ENCODE assay signal across 1 cellular context in the genomic region with DNA sequence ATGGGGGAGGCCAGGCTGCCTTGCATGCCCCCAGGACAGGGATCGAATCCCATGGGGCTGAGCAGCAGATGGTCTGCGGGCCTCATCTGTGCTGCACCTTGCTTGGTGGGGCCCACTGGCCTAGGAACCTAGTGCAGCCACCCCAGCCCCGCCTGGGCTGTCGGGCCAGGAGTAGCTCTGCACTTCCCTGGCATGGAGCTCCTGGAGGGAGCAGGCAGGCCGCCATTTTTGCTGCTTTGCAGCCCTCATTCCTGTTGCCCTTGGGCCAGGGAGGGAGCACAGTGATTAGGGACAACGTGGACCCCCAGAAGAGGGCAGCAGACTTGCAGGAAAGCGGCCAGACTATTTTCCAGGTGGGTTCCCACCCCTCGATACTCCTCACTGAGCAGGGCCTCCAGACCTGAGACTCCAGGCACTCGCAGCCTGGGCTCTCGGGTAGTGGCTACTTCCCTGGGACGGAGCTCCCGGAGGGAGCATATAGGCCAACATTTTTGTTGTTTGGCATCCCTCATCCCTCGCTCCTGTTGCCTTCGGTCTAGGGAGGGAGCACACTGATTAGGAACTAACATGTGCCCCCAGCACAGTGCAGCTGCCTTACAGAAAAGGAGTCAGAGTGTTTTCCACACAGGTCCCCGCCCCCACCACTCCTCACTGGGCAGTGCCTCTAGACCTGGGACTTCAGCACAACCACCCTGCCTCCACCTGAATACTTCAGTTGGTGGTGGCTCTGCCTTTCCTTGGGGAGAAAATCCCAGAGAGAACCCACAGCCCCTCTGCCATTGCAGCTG.
A peak's percentile ranks its signal among the peaks of the same experiment; 100 is the strongest.
TF ChIP-seq lines count a peak whose summit lies in the region.

No MANE protein-coding gene starts in this region.

TF ChIP-seq in HepG2, 621 proteins besides CTCF, POLR2A, EP300 and RAD21 (continued from another document and continues in another):
- TF ChIP-seq ZNF777 (CRISPR knock-in tag; IDR thresholded peaks at IDR 0.05) (no peak), ZNF484 (CRISPR knock-in tag; IDR thresholded peaks at IDR 0.05; ENCODE audit: borderline replicate concordance, low read depth) (0 out of 2 replicates have a peak, but pooled peaks have one; percentile 61), NONO (IDR thresholded peaks at IDR 0.05) (no peak), NONO (CRISPR knock-in tag; conservative IDR thresholded peaks at IDR 0.05) (0 out of 2 replicates have a peak, but pooled peaks have one; percentile 35), KDM5B (CRISPR knock-in tag; IDR thresholded peaks at IDR 0.05; ENCODE audit: borderline replicate concordance) (peak; percentile 66), ZC3H4 (CRISPR knock-in tag; IDR thresholded peaks at IDR 0.05; ENCODE audit: borderline replicate concordance) (no peak), ZNF552 (CRISPR knock-in tag; IDR thresholded peaks at IDR 0.05; ENCODE audit: borderline replicate concordance) (no peak), ZNF572 (CRISPR knock-in tag; IDR thresholded peaks at IDR 0.05) (peak; percentile 66; the same call in 1 of the 2 replicates), YY1 (IDR thresholded peaks at IDR 0.05; ENCODE audit: insufficient read depth, insufficient replicate concordance, low read depth, low read length) (peak; percentile 87), HMG20A (CRISPR knock-in tag; IDR thresholded peaks at IDR 0.05; ENCODE audit: borderline replicate concordance) (no peak), ZNF570 (CRISPR knock-in tag; IDR thresholded peaks at IDR 0.05; ENCODE audit: borderline replicate concordance) (0 out of 2 replicates have a peak, but pooled peaks have one; percentile 33), ZFAT (CRISPR knock-in tag; conservative IDR thresholded peaks at IDR 0.05) (no peak), ZNF614 (CRISPR knock-in tag; IDR thresholded peaks at IDR 0.05; ENCODE audit: borderline replicate concordance) (0 out of 2 replicates have a peak, but pooled peaks have one; percentile 29), YEATS2 (CRISPR knock-in tag; IDR thresholded peaks at IDR 0.05; ENCODE audit: borderline replicate concordance) (no peak), NFE2L2 (IDR thresholded peaks at IDR 0.05; ENCODE audit: low read length) (no peak), ZNF660 (CRISPR knock-in tag; IDR thresholded peaks at IDR 0.05; ENCODE audit: borderline replicate concordance, low read depth) (no peak), CCAR2 (optimal IDR thresholded peaks at IDR 0.05; ENCODE audit: low read depth, low read length) (no peak), ATF7 (IDR thresholded peaks at IDR 0.05) (no peak), ATF7 (CRISPR knock-in tag; IDR thresholded peaks at IDR 0.05) (no peak; the same call in 1 of the 2 replicates), HHEX (CRISPR knock-in tag; IDR thresholded peaks at IDR 0.05) (no peak), DR1 (CRISPR knock-in tag; IDR thresholded peaks at IDR 0.05) (no peak), TOE1 (CRISPR knock-in tag; IDR thresholded peaks at IDR 0.05) (no peak), MAFK (conservative IDR thresholded peaks at IDR 0.05 in 1 of 2, IDR thresholded peaks at IDR 0.05 in 1 of 2; ENCODE audit: low read length in 2 of 2) (no peak), FOSL2 (CRISPR knock-in tag; IDR thresholded peaks at IDR 0.05) (peak; percentile 22; the same call in 1 of the 2 replicates), FOSL1 (CRISPR knock-in tag; IDR thresholded peaks at IDR 0.05; ENCODE audit: borderline replicate concordance) (no peak), ZSCAN21 (CRISPR knock-in tag; IDR thresholded peaks at IDR 0.05; ENCODE audit: borderline replicate concordance) (no peak), TSC22D2 (CRISPR knock-in tag; IDR thresholded peaks at IDR 0.05; ENCODE audit: borderline replicate concordance) (no peak), ZNF782 (CRISPR knock-in tag; IDR thresholded peaks at IDR 0.05; ENCODE audit: borderline replicate concordance) (no peak), ZNF431 (CRISPR knock-in tag; IDR thresholded peaks at IDR 0.05; ENCODE audit: borderline replicate concordance, low read depth) (no peak), GTF3A (CRISPR knock-in tag; conservative IDR thresholded peaks at IDR 0.05) (0 out of 2 replicates have a peak, but pooled peaks have one; percentile 71), SRSF9 (IDR thresholded peaks at IDR 0.05; ENCODE audit: borderline replicate concordance, insufficient read depth, low read depth, low read length, poor library complexity, severe bottlenecking) (no peak), ZNF766 (CRISPR knock-in tag; IDR thresholded peaks at IDR 0.05; ENCODE audit: borderline replicate concordance) (no peak), ZNF205 (CRISPR knock-in tag; IDR thresholded peaks at IDR 0.05) (no peak), ETV5 (CRISPR knock-in tag; IDR thresholded peaks at IDR 0.05; ENCODE audit: borderline replicate concordance) (no peak), NR2F2 (IDR thresholded peaks at IDR 0.05; ENCODE audit: borderline replicate concordance, low read depth) (no peak), MTA1 (CRISPR knock-in tag; IDR thresholded peaks at IDR 0.05; ENCODE audit: borderline replicate concordance) (peak; percentile 13; the same call in 1 of the 2 replicates), ZNF235 (CRISPR knock-in tag; IDR thresholded peaks at IDR 0.05; ENCODE audit: borderline replicate concordance) (0 out of 2 replicates have a peak, but pooled peaks have one; percentile 52), ZNF550 (CRISPR knock-in tag; IDR thresholded peaks at IDR 0.05; ENCODE audit: borderline replicate concordance) (no peak), ZFY (CRISPR knock-in tag; IDR thresholded peaks at IDR 0.05) (no peak), STAG1 (CRISPR knock-in tag; IDR thresholded peaks at IDR 0.05) (peak; percentile 96), ZBTB20 (CRISPR knock-in tag; IDR thresholded peaks at IDR 0.05; ENCODE audit: borderline replicate concordance, low read depth) (0 out of 2 replicates have a peak, but pooled peaks have one; percentile 30)
- TF ChIP-seq, protein P1, sequence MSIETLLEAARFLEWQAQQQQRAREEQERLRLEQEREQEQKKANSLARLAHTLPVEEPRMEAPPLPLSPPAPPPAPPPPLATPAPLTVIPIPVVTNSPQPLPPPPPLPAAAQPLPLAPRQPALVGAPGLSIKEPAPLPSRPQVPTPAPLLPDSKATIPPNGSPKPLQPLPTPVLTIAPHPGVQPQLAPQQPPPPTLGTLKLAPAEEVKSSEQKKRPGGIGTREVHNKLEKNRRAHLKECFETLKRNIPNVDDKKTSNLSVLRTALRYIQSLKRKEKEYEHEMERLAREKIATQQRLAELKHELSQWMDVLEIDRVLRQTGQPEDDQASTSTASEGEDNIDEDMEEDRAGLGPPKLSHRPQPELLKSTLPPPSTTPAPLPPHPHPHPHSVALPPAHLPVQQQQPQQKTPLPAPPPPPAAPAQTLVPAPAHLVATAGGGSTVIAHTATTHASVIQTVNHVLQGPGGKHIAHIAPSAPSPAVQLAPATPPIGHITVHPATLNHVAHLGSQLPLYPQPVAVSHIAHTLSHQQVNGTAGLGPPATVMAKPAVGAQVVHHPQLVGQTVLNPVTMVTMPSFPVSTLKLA (IDR thresholded peaks at IDR 0.05), result no peak
- TF ChIP-seq, protein P2, sequence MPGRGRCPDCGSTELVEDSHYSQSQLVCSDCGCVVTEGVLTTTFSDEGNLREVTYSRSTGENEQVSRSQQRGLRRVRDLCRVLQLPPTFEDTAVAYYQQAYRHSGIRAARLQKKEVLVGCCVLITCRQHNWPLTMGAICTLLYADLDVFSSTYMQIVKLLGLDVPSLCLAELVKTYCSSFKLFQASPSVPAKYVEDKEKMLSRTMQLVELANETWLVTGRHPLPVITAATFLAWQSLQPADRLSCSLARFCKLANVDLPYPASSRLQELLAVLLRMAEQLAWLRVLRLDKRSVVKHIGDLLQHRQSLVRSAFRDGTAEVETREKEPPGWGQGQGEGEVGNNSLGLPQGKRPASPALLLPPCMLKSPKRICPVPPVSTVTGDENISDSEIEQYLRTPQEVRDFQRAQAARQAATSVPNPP (CRISPR knock-in tag; IDR thresholded peaks at IDR 0.05), result 0 out of 2 replicates have a peak, but pooled peaks have one; percentile 36
- TF ChIP-seq, protein P3, sequence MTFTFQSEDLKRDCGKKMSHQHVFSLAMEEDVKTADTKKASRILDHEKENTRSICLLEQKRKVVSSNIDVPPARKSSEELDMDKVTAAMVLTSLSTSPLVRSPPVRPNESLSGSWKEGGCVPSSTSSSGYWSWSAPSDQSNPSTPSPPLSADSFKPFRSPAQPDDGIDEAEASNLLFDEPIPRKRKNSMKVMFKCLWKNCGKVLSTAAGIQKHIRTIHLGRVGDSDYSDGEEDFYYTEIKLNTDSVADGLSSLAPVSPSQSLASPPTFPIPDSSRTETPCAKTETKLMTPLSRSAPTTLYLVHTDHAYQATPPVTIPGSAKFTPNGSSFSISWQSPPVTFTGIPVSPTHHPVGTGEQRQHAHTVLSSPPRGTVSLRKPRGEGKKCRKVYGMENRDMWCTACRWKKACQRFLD (CRISPR knock-in tag; IDR thresholded peaks at IDR 0.05; ENCODE audit: borderline replicate concordance), result 0 out of 2 replicates have a peak, but pooled peaks have one; percentile 39
- TF ChIP-seq, protein P4, sequence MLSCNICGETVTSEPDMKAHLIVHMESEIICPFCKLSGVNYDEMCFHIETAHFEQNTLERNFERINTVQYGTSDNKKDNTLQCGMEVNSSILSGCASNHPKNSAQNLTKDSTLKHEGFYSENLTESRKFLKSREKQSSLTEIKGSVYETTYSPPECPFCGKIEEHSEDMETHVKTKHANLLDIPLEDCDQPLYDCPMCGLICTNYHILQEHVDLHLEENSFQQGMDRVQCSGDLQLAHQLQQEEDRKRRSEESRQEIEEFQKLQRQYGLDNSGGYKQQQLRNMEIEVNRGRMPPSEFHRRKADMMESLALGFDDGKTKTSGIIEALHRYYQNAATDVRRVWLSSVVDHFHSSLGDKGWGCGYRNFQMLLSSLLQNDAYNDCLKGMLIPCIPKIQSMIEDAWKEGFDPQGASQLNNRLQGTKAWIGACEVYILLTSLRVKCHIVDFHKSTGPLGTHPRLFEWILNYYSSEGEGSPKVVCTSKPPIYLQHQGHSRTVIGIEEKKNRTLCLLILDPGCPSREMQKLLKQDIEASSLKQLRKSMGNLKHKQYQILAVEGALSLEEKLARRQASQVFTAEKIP (CRISPR knock-in tag; IDR thresholded peaks at IDR 0.05; ENCODE audit: borderline replicate concordance), result no peak
- TF ChIP-seq, protein P5, sequence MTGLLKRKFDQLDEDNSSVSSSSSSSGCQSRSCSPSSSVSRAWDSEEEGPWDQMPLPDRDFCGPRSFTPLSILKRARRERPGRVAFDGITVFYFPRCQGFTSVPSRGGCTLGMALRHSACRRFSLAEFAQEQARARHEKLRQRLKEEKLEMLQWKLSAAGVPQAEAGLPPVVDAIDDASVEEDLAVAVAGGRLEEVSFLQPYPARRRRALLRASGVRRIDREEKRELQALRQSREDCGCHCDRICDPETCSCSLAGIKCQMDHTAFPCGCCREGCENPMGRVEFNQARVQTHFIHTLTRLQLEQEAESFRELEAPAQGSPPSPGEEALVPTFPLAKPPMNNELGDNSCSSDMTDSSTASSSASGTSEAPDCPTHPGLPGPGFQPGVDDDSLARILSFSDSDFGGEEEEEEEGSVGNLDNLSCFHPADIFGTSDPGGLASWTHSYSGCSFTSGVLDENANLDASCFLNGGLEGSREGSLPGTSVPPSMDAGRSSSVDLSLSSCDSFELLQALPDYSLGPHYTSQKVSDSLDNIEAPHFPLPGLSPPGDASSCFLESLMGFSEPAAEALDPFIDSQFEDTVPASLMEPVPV (CRISPR knock-in tag; IDR thresholded peaks at IDR 0.05), result peak; percentile 74; the same call in 1 of the 2 replicates
- TF ChIP-seq, protein P6, sequence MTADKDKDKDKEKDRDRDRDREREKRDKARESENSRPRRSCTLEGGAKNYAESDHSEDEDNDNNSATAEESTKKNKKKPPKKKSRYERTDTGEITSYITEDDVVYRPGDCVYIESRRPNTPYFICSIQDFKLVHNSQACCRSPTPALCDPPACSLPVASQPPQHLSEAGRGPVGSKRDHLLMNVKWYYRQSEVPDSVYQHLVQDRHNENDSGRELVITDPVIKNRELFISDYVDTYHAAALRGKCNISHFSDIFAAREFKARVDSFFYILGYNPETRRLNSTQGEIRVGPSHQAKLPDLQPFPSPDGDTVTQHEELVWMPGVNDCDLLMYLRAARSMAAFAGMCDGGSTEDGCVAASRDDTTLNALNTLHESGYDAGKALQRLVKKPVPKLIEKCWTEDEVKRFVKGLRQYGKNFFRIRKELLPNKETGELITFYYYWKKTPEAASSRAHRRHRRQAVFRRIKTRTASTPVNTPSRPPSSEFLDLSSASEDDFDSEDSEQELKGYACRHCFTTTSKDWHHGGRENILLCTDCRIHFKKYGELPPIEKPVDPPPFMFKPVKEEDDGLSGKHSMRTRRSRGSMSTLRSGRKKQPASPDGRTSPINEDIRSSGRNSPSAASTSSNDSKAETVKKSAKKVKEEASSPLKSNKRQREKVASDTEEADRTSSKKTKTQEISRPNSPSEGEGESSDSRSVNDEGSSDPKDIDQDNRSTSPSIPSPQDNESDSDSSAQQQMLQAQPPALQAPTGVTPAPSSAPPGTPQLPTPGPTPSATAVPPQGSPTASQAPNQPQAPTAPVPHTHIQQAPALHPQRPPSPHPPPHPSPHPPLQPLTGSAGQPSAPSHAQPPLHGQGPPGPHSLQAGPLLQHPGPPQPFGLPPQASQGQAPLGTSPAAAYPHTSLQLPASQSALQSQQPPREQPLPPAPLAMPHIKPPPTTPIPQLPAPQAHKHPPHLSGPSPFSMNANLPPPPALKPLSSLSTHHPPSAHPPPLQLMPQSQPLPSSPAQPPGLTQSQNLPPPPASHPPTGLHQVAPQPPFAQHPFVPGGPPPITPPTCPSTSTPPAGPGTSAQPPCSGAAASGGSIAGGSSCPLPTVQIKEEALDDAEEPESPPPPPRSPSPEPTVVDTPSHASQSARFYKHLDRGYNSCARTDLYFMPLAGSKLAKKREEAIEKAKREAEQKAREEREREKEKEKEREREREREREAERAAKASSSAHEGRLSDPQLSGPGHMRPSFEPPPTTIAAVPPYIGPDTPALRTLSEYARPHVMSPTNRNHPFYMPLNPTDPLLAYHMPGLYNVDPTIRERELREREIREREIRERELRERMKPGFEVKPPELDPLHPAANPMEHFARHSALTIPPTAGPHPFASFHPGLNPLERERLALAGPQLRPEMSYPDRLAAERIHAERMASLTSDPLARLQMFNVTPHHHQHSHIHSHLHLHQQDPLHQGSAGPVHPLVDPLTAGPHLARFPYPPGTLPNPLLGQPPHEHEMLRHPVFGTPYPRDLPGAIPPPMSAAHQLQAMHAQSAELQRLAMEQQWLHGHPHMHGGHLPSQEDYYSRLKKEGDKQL (CRISPR knock-in tag; IDR thresholded peaks at IDR 0.05; ENCODE audit: low read depth), result no peak
- TF ChIP-seq, protein P7, sequence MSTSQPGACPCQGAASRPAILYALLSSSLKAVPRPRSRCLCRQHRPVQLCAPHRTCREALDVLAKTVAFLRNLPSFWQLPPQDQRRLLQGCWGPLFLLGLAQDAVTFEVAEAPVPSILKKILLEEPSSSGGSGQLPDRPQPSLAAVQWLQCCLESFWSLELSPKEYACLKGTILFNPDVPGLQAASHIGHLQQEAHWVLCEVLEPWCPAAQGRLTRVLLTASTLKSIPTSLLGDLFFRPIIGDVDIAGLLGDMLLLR (CRISPR knock-in tag; IDR thresholded peaks at IDR 0.05), result no peak
- TF ChIP-seq, protein P8, sequence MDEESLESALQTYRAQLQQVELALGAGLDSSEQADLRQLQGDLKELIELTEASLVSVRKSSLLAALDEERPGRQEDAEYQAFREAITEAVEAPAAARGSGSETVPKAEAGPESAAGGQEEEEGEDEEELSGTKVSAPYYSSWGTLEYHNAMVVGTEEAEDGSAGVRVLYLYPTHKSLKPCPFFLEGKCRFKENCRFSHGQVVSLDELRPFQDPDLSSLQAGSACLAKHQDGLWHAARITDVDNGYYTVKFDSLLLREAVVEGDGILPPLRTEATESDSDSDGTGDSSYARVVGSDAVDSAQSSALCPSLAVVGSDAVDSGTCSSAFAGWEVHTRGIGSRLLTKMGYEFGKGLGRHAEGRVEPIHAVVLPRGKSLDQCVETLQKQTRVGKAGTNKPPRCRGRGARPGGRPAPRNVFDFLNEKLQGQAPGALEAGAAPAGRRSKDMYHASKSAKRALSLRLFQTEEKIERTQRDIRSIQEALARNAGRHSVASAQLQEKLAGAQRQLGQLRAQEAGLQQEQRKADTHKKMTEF (CRISPR knock-in tag; IDR thresholded peaks at IDR 0.05), result no peak
